ENCODE assay signal across 16 cellular contexts in the genomic region with DNA sequence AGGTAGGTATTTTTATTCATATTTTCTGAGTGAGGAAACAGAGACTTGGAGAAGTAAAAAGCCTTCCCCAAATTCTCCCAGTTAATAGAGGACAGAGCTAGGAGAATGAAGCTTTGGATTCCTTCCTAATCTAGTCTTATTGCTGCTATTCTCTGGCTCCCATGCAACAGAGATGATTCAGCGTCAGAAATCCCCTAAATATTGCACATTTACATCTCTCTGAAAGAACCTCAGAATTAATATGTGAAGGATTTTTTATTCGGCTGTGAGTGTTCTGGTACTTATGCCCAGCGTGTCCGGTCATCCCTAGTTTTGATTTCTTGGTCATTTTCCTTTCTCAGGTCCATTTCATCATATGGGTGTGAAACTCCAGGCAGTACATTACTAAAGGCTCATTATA.
DNase-seq lines count a peak whose midpoint lies in the region; ATAC-seq and TF ChIP-seq lines count a peak whose summit lies in the region.
"Had no signal": no experiment of that assay in that cellular context is flagged by ENCODE, and none has a peak within 500 bp of the region (broad histone marks: within the 10 kb centered on the region; RNA-seq: fewer than 3 reads in every experiment).

No MANE protein-coding gene starts in this region.

- no peak overlapping the region for H3K4me2 ChIP-seq in neuronal stem cell (ENCODE audit: insufficient read depth, low read length, poor library complexity, severe bottlenecking)

- H3K27me3 Mint-ChIP-seq in MCF 10A (ENCODE audit: insufficient read depth, unreplicated experiment) (no peaks in the 10 kb centered on the region), nephron progenitor cell (ENCODE audit: low read depth, poor library complexity) (no peaks in the 10 kb centered on the region)
- peaks cover 4% of the 10 kb centered on the region for H3K27me3 Mint-ChIP-seq in stimulated activated naive CD8-positive, alpha-beta T cell treated with anti-CD3 and anti-CD28 coated beads, Interleukin-15, amount 100 ng/mL, for 72 hours
- no peaks in the 10 kb centered on the region for H3K27me3 Mint-ChIP-seq in activated CD8-positive, alpha-beta T cell treated with anti-CD3 and anti-CD28 coated beads, Interleukin-2, amount 10 ng/mL, durations not matched to agents 7 days and 5 days (ENCODE audit: low read depth)

- H3K4me3 Mint-ChIP-seq in MCF 10A (ENCODE audit: unreplicated experiment) (no peak overlapping the region), nephron progenitor cell (no peak overlapping the region)
- H3K4me3 Mint-ChIP-seq in stimulated activated naive CD8-positive, alpha-beta T cell treated with anti-CD3 and anti-CD28 coated beads, Interleukin-15, amount 100 ng/mL, for 72 hours, result no peak overlapping the region
- H3K4me3 Mint-ChIP-seq in activated CD8-positive, alpha-beta T cell treated with anti-CD3 and anti-CD28 coated beads, Interleukin-2, amount 10 ng/mL, durations not matched to agents 7 days and 5 days, result no peak overlapping the region
- H3K4me3 Mint-ChIP-seq: HFFc6 had no signal

- ATAC-seq in stimulated activated naive CD8-positive, alpha-beta T cell treated with anti-CD3 and anti-CD28 coated beads, Interleukin-15, amount 100 ng/mL, for 72 hours, result no peak
- no peak for ATAC-seq in activated CD8-positive, alpha-beta T cell treated with anti-CD3 and anti-CD28 coated beads, Interleukin-2, amount 10 ng/mL, durations not matched to agents 7 days and 5 days

- H2AK5ac ChIP-seq in neuronal stem cell (ENCODE audit: low read depth, low read length), result no peak overlapping the region

- H3K18ac ChIP-seq in neuronal stem cell (ENCODE audit: low read length), result no peak overlapping the region

- no peaks in the 10 kb centered on the region for H3K79me1 ChIP-seq in neuronal stem cell (ENCODE audit: low read depth, low read length)

- H2BK12ac ChIP-seq in neuronal stem cell (ENCODE audit: low read length), result no peak overlapping the region

- no peak overlapping the region for H2BK120ac ChIP-seq in neuronal stem cell (ENCODE audit: low read depth, low read length)

- no peak overlapping the region for H3K4ac ChIP-seq in neuronal stem cell (ENCODE audit: low read length)

- TF ChIP-seq CTCF in MCF 10A (IDR thresholded peaks at IDR 0.05; ENCODE audit: unreplicated experiment) (no peak), breast epithelium (IDR thresholded peaks at IDR 0.05) (no peak), epithelial cell of esophagus (IDR thresholded peaks at IDR 0.05; ENCODE audit: insufficient read depth, low read depth, low read length, missing control alignments) (no peak), nephron progenitor cell (IDR thresholded peaks at IDR 0.05) (no peak)

- no peaks in the 10 kb centered on the region for H3K4me1 Mint-ChIP-seq in MCF 10A (ENCODE audit: insufficient read depth, unreplicated experiment)
- no peaks in the 10 kb centered on the region for H3K4me1 Mint-ChIP-seq in stimulated activated naive CD8-positive, alpha-beta T cell treated with anti-CD3 and anti-CD28 coated beads, Interleukin-15, amount 100 ng/mL, for 72 hours
- no peaks in the 10 kb centered on the region for H3K4me1 Mint-ChIP-seq in nephron progenitor cell
- H3K4me1 Mint-ChIP-seq in activated CD8-positive, alpha-beta T cell treated with anti-CD3 and anti-CD28 coated beads, Interleukin-2, amount 10 ng/mL, durations not matched to agents 7 days and 5 days (ENCODE audit: low read depth), result no peaks in the 10 kb centered on the region

- no TSS peak for BruUV-seq in MCF 10A (replicated peaks; lab: Mats Ljungman, UMichigan)

- TF ChIP-seq POLR2A in breast epithelium (IDR thresholded peaks at IDR 0.05), result no peak

- H4K91ac ChIP-seq in neuronal stem cell (ENCODE audit: low read depth, low read length, poor library complexity), result no peak overlapping the region

- H3K14ac ChIP-seq in neuronal stem cell (ENCODE audit: low read length), result no peak overlapping the region

- DNase-seq in MCF 10A (ENCODE audit: unreplicated experiment) (peak; percentile 14), breast epithelium (ENCODE audit: low spot score in 2 of 2) (no peak), epithelial cell of esophagus (ENCODE audit: low read depth) (peak; percentile 4), iris pigment epithelial cell (ENCODE audit: low read depth) (peak; percentile 53), neuronal stem cell (ENCODE audit: low spot score) (no peak), nephron progenitor cell (no peak)
- DNase-seq in stimulated activated naive CD8-positive, alpha-beta T cell treated with anti-CD3 and anti-CD28 coated beads, Interleukin-15, amount 100 ng/mL, for 72 hours, result no peak
- no peak for DNase-seq in activated CD8-positive, alpha-beta T cell treated with anti-CD3 and anti-CD28 coated beads, Interleukin-2, amount 10 ng/mL, durations not matched to agents 7 days and 5 days
- DNase-seq: DMS 273 treated with DMSO at 0.1 percent for 48 hours, HFFc6, NCI-H1105 treated with DMSO at 0.1 percent for 48 hours, NCI-H1930, NCI-H69, SHP77 had no signal

- no peaks in the 10 kb centered on the region for H3K9me3 ChIP-seq in breast epithelium
- H3K9me3 ChIP-seq in neuronal stem cell (replicated peaks in 1 of 2; ENCODE audit: control insufficient read depth in 2 of 2, insufficient read depth in 1 of 2, low read depth in 1 of 2, low read length in 2 of 2), result no peaks in the 10 kb centered on the region

- H3K27me3 ChIP-seq in breast epithelium (no peaks in the 10 kb centered on the region), neuronal stem cell (ENCODE audit: control insufficient read depth in 3 of 3, insufficient read depth in 3 of 3, low read depth in 1 of 3, low read length in 3 of 3) (no peaks in the 10 kb centered on the region)

- H3K4me3 ChIP-seq in breast epithelium, result no peak overlapping the region
- H3K4me3 ChIP-seq in epithelial cell of esophagus (ENCODE audit: low read length), result no peak overlapping the region
- H3K4me3 ChIP-seq in neuronal stem cell (ENCODE audit: low read length in 2 of 2), result no peak overlapping the region

- H3K36me3 Mint-ChIP-seq in MCF 10A (ENCODE audit: insufficient read depth, unreplicated experiment) (no peaks in the 10 kb centered on the region), nephron progenitor cell (ENCODE audit: low read depth) (no peaks in the 10 kb centered on the region)
- H3K36me3 Mint-ChIP-seq in activated CD8-positive, alpha-beta T cell treated with anti-CD3 and anti-CD28 coated beads, Interleukin-2, amount 10 ng/mL, durations not matched to agents 7 days and 5 days (ENCODE audit: low read depth), result no peaks in the 10 kb centered on the region

- CTCF ChIA-PET in MCF 10A (lab: Yijun Ruan, JAX), result interaction anchor here (0.6 to 1.5 kb wide), 3 partner anchors 10 to 77 kb away, joined by 3 to 5 read pairs (median 4); no protein-coding TSS in a partner anchor
- CTCF ChIA-PET in activated CD8-positive, alpha-beta T cell treated with anti-CD3 and anti-CD28 coated beads, Interleukin-2, amount 10 ng/mL, durations not matched to agents 7 days and 5 days (lab: Charles Lee), result no interaction called here

- H3K4me1 ChIP-seq in breast epithelium, result no peaks in the 10 kb centered on the region
- H3K4me1 ChIP-seq in neuronal stem cell (ENCODE audit: control insufficient read depth in 2 of 2, insufficient read depth in 1 of 2, low read depth in 1 of 2, low read length in 2 of 2), result no peaks in the 10 kb centered on the region

- no peak overlapping the region for H4K8ac ChIP-seq in neuronal stem cell (ENCODE audit: low read depth, low read length)

- no peak overlapping the region for H3K27ac ChIP-seq in breast epithelium
- H3K27ac ChIP-seq in neuronal stem cell (replicated peaks; ENCODE audit: low read length), result no peak overlapping the region
- H3K27ac ChIP-seq: 22Rv1, C4-2B had no signal

- H2BK5ac ChIP-seq in neuronal stem cell (ENCODE audit: low read length), result no peak overlapping the region

- H3K36me3 ChIP-seq in breast epithelium, result no peaks in the 10 kb centered on the region
- H3K36me3 ChIP-seq in neuronal stem cell (replicated peaks in 1 of 2; ENCODE audit: control insufficient read depth in 2 of 2, insufficient read depth in 2 of 2, low read length in 2 of 2), result no peaks in the 10 kb centered on the region

- H3K9me3 Mint-ChIP-seq in MCF 10A (ENCODE audit: unreplicated experiment), result no peaks in the 10 kb centered on the region
- H3K9me3 Mint-ChIP-seq in stimulated activated naive CD8-positive, alpha-beta T cell treated with anti-CD3 and anti-CD28 coated beads, Interleukin-15, amount 100 ng/mL, for 72 hours, result no peaks in the 10 kb centered on the region
- no peaks in the 10 kb centered on the region for H3K9me3 Mint-ChIP-seq in nephron progenitor cell
- no peaks in the 10 kb centered on the region for H3K9me3 Mint-ChIP-seq in activated CD8-positive, alpha-beta T cell treated with anti-CD3 and anti-CD28 coated beads, Interleukin-2, amount 10 ng/mL, durations not matched to agents 7 days and 5 days (ENCODE audit: insufficient read depth)
- H3K9me3 Mint-ChIP-seq: HFFc6 had no signal

- no CpG with 5 or more reads among the region's 4 CpGs for WGBS in neuronal stem cell (ENCODE audit: extremely low coverage in 2 of 2, insufficient read length in 2 of 2, insufficient replicate concordance in 1 of 2), 2 donors

- no peak overlapping the region for H3K27ac Mint-ChIP-seq in MCF 10A (ENCODE audit: low read depth, unreplicated experiment)
- no peak overlapping the region for H3K27ac Mint-ChIP-seq in stimulated activated naive CD8-positive, alpha-beta T cell treated with anti-CD3 and anti-CD28 coated beads, Interleukin-15, amount 100 ng/mL, for 72 hours
- no peak overlapping the region for H3K27ac Mint-ChIP-seq in nephron progenitor cell
- no peak overlapping the region for H3K27ac Mint-ChIP-seq in activated CD8-positive, alpha-beta T cell treated with anti-CD3 and anti-CD28 coated beads, Interleukin-2, amount 10 ng/mL, durations not matched to agents 7 days and 5 days
- H3K27ac Mint-ChIP-seq: HFFc6 had no signal

- POLR2A ChIA-PET in MCF 10A (lab: Yijun Ruan, JAX), result interaction anchor here (0.6 kb wide), 1 partner anchor 14 kb away, joined by 3 read pairs; no protein-coding TSS in a partner anchor
- POLR2A ChIA-PET in activated CD8-positive, alpha-beta T cell treated with anti-CD3 and anti-CD28 coated beads, Interleukin-2, amount 10 ng/mL, durations not matched to agents 7 days and 5 days (lab: Charles Lee), result no interaction called here

- no peak overlapping the region for H2BK15ac ChIP-seq in neuronal stem cell (ENCODE audit: low read length)

- no peak overlapping the region for H3K9ac ChIP-seq in neuronal stem cell (ENCODE audit: low read depth, low read length, poor library complexity)

- intact Hi-C loops in MCF 10A (cut with micrococcal nuclease), result no loop called here
- intact Hi-C loops in breast epithelium (cut with DNase I; ENCODE audit: low total_unique reads), result no loop called here

- H3K23ac ChIP-seq in neuronal stem cell (ENCODE audit: low read depth, low read length, poor library complexity), result no peak overlapping the region

- H2AFZ ChIP-seq in neuronal stem cell (ENCODE audit: low read length), result no peak overlapping the region

Comparison
In these comparisons a context has a peak if more than half of its experiments do, and no peak if none do; other contexts are left out.
1. DNase-seq: peak in MCF 10A (single experiment), epithelial cell of esophagus (single experiment) and iris pigment epithelial cell (single experiment); none in breast epithelium (0 of 2), neuronal stem cell (single experiment), stimulated activated naive CD8-positive, alpha-beta T cell treated with anti-CD3 and anti-CD28 coated beads, Interleukin-15, amount 100 ng/mL, for 72 hours (0 of 2), nephron progenitor cell (single experiment) and activated CD8-positive, alpha-beta T cell treated with anti-CD3 and anti-CD28 coated beads, Interleukin-2, amount 10 ng/mL, durations not matched to agents 7 days and 5 days (single experiment).